ENCODE assay signal across 1 cellular context in the genomic region with DNA sequence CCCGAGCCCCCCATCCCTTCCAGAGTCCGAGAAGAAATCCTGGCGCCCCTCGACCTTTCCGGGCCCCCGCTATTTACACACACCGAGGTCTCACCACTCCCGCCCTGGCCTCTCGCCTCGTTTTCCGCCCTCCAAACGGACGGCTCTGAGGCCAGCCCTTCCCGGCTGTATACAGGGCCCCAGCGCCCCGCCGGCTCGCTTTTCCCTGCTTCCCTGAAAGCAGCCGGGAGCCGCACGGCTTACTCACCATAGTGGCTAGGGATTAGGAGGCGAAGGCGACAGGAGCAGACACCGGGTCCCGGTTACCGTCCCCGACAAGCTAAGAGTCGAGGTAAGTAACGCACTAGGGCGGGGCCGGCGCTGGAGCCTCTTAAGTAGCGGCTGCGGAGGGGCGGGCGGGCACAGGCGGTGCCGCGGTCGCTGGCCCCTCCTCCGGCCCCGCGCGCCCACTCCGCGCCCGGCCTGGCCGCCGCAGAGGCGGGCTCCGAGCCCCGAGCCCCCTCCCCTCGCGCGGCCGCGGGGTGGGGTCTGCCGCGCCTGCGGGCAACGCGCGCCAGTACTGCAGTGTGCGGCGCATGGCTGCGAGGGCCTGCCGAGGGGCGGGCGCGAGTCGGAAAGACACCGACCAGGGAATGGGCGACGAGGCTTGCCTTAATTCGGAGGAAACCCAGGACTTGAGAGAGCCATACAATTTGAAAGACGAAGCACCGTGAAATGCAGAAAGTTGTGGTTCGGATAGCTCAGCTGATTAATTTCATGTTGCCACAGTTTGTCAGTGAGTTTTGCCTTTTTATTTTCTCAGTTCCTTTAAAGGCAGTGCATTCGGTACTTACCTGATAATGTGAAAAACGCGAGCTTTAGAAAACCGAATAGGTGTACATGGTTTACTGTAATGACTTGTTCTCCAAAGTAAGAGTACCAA.
A peak's percentile ranks its signal among the peaks of the same experiment; 100 is the strongest.
TF ChIP-seq lines count a peak whose summit lies in the region.

A gene (minus strand): TSS at position 345 of the 922 bp plus-strand sequence. CDS start 95 bp downstream, at position 250.

TF ChIP-seq in HEK293, 187 proteins besides CTCF, POLR2A, EP300 and RAD21 (continued from another document and continues in another):
- TF ChIP-seq, protein P1, sequence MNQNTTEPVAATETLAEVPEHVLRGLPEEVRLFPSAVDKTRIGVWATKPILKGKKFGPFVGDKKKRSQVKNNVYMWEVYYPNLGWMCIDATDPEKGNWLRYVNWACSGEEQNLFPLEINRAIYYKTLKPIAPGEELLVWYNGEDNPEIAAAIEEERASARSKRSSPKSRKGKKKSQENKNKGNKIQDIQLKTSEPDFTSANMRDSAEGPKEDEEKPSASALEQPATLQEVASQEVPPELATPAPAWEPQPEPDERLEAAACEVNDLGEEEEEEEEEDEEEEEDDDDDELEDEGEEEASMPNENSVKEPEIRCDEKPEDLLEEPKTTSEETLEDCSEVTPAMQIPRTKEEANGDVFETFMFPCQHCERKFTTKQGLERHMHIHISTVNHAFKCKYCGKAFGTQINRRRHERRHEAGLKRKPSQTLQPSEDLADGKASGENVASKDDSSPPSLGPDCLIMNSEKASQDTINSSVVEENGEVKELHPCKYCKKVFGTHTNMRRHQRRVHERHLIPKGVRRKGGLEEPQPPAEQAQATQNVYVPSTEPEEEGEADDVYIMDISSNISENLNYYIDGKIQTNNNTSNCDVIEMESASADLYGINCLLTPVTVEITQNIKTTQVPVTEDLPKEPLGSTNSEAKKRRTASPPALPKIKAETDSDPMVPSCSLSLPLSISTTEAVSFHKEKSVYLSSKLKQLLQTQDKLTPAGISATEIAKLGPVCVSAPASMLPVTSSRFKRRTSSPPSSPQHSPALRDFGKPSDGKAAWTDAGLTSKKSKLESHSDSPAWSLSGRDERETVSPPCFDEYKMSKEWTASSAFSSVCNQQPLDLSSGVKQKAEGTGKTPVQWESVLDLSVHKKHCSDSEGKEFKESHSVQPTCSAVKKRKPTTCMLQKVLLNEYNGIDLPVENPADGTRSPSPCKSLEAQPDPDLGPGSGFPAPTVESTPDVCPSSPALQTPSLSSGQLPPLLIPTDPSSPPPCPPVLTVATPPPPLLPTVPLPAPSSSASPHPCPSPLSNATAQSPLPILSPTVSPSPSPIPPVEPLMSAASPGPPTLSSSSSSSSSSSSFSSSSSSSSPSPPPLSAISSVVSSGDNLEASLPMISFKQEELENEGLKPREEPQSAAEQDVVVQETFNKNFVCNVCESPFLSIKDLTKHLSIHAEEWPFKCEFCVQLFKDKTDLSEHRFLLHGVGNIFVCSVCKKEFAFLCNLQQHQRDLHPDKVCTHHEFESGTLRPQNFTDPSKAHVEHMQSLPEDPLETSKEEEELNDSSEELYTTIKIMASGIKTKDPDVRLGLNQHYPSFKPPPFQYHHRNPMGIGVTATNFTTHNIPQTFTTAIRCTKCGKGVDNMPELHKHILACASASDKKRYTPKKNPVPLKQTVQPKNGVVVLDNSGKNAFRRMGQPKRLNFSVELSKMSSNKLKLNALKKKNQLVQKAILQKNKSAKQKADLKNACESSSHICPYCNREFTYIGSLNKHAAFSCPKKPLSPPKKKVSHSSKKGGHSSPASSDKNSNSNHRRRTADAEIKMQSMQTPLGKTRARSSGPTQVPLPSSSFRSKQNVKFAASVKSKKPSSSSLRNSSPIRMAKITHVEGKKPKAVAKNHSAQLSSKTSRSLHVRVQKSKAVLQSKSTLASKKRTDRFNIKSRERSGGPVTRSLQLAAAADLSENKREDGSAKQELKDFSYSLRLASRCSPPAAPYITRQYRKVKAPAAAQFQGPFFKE (tag by site-specific recombination; IDR thresholded peaks at IDR 0.05; ENCODE audit: borderline replicate concordance) = no peak
- TF ChIP-seq ZNF585B (tag by site-specific recombination; IDR thresholded peaks at IDR 0.05) (0 out of 2 replicates have a peak, but pooled peaks have one; percentile 16), ZNF48 (tag by site-specific recombination; IDR thresholded peaks at IDR 0.05) (no peak), SP7 (tag by site-specific recombination; IDR thresholded peaks at IDR 0.05) (peak; percentile 73), ZNF391 (tag by site-specific recombination; IDR thresholded peaks at IDR 0.05; ENCODE audit: borderline replicate concordance, low read depth) (peak; percentile 96), BCL11B (tag by site-specific recombination; IDR thresholded peaks at IDR 0.05; ENCODE audit: low read depth) (peak; percentile 95), KLF7 (tag by site-specific recombination; IDR thresholded peaks at IDR 0.05; ENCODE audit: borderline replicate concordance) (peak; percentile 74; the same call in 1 of the 2 replicates), ZNF16 (tag by site-specific recombination; IDR thresholded peaks at IDR 0.05; ENCODE audit: low read depth) (no peak), KLF8 (tag by site-specific recombination; IDR thresholded peaks at IDR 0.05) (peak; percentile 93), ZNF19 (tag by site-specific recombination; IDR thresholded peaks at IDR 0.05; ENCODE audit: low read depth) (no peak), ZBTB21 (tag by site-specific recombination; IDR thresholded peaks at IDR 0.05) (peak; percentile 26; the same call in 1 of the 2 replicates), ZFHX2 (tag by site-specific recombination; conservative IDR thresholded peaks at IDR 0.05) (no peak), ZNF707 (tag by site-specific recombination; IDR thresholded peaks at IDR 0.05) (no peak), ZNF157 (tag by site-specific recombination; IDR thresholded peaks at IDR 0.05) (no peak), REPIN1 (tag by site-specific recombination; IDR thresholded peaks at IDR 0.05; ENCODE audit: low read depth) (peak; percentile 94), ZNF239 (tag by site-specific recombination; IDR thresholded peaks at IDR 0.05) (peak; percentile 80; the same call in 1 of the 2 replicates), ZNF341 (tag by site-specific recombination; IDR thresholded peaks at IDR 0.05; ENCODE audit: low read depth) (0 out of 2 replicates have a peak, but pooled peaks have one; percentile 10), ZNF610 (tag by site-specific recombination; IDR thresholded peaks at IDR 0.05; ENCODE audit: borderline replicate concordance) (no peak), ZNF660 (tag by site-specific recombination; IDR thresholded peaks at IDR 0.05) (peak; percentile 95), ZIC2 (tag by site-specific recombination; IDR thresholded peaks at IDR 0.05) (no peak), ZFP37 (tag by site-specific recombination; IDR thresholded peaks at IDR 0.05) (peak; percentile 91), ZNF791 (tag by site-specific recombination; IDR thresholded peaks at IDR 0.05) (no peak), ZNF350 (tag by site-specific recombination; IDR thresholded peaks at IDR 0.05) (no peak), ZNF366 (tag by site-specific recombination; conservative IDR thresholded peaks at IDR 0.05) (no peak; the same call in none of the 2 replicates), ZNF837 (tag by site-specific recombination; IDR thresholded peaks at IDR 0.05) (no peak)
- TF ChIP-seq, protein P2, sequence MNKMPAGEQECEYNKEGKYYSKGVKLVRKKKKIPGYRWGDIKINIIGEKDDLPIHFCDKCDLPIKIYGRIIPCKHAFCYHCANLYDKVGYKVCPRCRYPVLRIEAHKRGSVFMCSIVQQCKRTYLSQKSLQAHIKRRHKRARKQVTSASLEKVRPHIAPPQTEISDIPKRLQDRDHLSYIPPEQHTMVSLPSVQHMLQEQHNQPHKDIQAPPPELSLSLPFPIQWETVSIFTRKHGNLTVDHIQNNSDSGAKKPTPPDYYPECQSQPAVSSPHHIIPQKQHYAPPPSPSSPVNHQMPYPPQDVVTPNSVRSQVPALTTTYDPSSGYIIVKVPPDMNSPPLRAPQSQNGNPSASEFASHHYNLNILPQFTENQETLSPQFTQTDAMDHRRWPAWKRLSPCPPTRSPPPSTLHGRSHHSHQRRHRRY (tag by site-specific recombination; IDR thresholded peaks at IDR 0.05) = 0 out of 2 replicates have a peak, but pooled peaks have one; percentile 17
- TF ChIP-seq, protein P3, sequence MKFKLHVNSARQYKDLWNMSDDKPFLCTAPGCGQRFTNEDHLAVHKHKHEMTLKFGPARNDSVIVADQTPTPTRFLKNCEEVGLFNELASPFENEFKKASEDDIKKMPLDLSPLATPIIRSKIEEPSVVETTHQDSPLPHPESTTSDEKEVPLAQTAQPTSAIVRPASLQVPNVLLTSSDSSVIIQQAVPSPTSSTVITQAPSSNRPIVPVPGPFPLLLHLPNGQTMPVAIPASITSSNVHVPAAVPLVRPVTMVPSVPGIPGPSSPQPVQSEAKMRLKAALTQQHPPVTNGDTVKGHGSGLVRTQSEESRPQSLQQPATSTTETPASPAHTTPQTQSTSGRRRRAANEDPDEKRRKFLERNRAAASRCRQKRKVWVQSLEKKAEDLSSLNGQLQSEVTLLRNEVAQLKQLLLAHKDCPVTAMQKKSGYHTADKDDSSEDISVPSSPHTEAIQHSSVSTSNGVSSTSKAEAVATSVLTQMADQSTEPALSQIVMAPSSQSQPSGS (tag by site-specific recombination; IDR thresholded peaks at IDR 0.05; ENCODE audit: low read depth) = no peak
- TF ChIP-seq, protein P4, sequence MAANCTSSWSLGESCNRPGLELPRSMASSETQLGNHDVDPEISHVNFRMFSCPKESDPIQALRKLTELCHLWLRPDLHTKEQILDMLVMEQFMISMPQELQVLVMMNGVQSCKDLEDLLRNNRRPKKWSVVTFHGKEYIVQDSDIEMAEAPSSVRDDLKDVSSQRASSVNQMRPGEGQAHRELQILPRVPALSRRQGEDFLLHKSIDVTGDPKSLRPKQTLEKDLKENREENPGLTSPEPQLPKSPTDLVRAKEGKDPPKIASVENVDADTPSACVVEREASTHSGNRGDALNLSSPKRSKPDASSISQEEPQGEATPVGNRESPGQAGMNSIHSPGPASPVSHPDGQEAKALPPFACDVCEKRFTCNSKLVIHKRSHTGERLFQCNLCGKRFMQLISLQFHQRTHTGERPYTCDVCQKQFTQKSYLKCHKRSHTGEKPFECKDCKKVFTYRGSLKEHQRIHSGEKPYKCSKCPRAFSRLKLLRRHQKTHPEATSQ (tag by site-specific recombination; IDR thresholded peaks at IDR 0.05) = peak; percentile 82; the same call in 1 of the 2 replicates
- TF ChIP-seq, protein P5, sequence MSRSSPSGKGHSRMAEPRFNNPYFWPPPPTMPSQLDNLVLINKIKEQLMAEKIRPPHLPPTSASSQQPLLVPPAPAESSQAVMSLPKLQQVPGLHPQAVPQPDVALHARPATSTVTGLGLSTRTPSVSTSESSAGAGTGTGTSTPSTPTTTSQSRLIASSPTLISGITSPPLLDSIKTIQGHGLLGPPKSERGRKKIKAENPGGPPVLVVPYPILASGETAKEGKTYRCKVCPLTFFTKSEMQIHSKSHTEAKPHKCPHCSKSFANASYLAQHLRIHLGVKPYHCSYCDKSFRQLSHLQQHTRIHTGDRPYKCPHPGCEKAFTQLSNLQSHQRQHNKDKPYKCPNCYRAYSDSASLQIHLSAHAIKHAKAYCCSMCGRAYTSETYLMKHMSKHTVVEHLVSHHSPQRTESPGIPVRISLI (tag by site-specific recombination; IDR thresholded peaks at IDR 0.05) = no peak
- TF ChIP-seq, protein P6, sequence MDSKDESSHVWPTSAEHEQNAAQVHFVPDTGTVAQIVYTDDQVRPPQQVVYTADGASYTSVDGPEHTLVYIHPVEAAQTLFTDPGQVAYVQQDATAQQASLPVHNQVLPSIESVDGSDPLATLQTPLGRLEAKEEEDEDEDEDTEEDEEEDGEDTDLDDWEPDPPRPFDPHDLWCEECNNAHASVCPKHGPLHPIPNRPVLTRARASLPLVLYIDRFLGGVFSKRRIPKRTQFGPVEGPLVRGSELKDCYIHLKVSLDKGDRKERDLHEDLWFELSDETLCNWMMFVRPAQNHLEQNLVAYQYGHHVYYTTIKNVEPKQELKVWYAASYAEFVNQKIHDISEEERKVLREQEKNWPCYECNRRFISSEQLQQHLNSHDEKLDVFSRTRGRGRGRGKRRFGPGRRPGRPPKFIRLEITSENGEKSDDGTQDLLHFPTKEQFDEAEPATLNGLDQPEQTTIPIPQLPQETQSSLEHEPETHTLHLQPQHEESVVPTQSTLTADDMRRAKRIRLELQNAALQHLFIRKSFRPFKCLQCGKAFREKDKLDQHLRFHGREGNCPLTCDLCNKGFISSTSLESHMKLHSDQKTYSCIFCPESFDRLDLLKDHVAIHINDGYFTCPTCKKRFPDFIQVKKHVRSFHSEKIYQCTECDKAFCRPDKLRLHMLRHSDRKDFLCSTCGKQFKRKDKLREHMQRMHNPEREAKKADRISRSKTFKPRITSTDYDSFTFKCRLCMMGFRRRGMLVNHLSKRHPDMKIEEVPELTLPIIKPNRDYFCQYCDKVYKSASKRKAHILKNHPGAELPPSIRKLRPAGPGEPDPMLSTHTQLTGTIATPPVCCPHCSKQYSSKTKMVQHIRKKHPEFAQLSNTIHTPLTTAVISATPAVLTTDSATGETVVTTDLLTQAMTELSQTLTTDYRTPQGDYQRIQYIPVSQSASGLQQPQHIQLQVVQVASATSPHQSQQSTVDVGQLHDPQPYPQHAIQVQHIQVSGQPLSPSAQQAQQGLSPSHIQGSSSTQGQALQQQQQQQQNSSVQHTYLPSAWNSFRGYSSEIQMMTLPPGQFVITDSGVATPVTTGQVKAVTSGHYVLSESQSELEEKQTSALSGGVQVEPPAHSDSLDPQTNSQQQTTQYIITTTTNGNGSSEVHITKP (tag by site-specific recombination; IDR thresholded peaks at IDR 0.05) = 0 out of 2 replicates have a peak, but pooled peaks have one; percentile 2
- TF ChIP-seq, protein P7, sequence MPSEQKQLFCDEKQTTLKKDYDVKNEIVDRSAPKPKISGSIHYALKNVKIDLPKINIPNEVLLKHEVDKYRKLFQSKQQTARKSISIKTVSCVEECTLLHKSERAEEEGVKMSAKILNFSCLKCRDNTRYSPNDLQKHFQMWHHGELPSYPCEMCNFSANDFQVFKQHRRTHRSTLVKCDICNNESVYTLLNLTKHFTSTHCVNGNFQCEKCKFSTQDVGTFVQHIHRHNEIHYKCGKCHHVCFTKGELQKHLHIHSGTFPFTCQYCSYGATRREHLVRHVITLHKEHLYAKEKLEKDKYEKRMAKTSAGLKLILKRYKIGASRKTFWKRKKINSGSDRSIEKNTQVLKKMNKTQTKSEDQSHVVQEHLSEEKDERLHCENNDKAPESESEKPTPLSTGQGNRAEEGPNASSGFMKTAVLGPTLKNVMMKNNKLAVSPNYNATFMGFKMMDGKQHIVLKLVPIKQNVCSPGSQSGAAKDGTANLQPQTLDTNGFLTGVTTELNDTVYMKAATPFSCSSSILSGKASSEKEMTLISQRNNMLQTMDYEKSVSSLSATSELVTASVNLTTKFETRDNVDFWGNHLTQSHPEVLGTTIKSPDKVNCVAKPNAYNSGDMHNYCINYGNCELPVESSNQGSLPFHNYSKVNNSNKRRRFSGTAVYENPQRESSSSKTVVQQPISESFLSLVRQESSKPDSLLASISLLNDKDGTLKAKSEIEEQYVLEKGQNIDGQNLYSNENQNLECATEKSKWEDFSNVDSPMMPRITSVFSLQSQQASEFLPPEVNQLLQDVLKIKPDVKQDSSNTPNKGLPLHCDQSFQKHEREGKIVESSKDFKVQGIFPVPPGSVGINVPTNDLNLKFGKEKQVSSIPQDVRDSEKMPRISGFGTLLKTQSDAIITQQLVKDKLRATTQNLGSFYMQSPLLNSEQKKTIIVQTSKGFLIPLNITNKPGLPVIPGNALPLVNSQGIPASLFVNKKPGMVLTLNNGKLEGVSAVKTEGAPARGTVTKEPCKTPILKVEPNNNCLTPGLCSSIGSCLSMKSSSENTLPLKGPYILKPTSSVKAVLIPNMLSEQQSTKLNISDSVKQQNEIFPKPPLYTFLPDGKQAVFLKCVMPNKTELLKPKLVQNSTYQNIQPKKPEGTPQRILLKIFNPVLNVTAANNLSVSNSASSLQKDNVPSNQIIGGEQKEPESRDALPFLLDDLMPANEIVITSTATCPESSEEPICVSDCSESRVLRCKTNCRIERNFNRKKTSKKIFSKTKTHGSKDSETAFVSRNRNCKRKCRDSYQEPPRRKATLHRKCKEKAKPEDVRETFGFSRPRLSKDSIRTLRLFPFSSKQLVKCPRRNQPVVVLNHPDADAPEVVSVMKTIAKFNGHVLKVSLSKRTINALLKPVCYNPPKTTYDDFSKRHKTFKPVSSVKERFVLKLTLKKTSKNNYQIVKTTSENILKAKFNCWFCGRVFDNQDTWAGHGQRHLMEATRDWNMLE (tag by site-specific recombination; conservative IDR thresholded peaks at IDR 0.05; ENCODE audit: low read depth) = no peak
